2 cellular contexts compared by ENCODE assay signal in the genomic region with DNA sequence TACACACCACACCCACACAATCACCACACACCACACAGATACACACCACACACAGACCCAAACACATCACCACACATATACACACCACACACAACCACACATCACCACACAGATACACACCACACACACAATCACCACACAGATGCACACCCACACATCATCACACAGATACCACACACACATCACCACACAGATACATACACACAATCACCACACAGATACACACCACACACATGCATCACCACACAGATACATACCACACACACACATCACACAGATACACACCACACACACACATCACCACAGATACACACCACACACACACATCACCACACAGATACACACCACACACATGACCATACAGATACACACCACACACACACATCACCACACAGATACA.
TF ChIP-seq lines count a peak whose summit lies in the region.

No MANE protein-coding gene starts in this region.

TF ChIP-seq in HepG2, 621 proteins besides CTCF, POLR2A, EP300 and RAD21 (continues in another document):
- peak; percentile 77 for TF ChIP-seq ZNF282 (IDR thresholded peaks at IDR 0.05; ENCODE audit: partially characterized antibody)
- TF ChIP-seq, protein P1, sequence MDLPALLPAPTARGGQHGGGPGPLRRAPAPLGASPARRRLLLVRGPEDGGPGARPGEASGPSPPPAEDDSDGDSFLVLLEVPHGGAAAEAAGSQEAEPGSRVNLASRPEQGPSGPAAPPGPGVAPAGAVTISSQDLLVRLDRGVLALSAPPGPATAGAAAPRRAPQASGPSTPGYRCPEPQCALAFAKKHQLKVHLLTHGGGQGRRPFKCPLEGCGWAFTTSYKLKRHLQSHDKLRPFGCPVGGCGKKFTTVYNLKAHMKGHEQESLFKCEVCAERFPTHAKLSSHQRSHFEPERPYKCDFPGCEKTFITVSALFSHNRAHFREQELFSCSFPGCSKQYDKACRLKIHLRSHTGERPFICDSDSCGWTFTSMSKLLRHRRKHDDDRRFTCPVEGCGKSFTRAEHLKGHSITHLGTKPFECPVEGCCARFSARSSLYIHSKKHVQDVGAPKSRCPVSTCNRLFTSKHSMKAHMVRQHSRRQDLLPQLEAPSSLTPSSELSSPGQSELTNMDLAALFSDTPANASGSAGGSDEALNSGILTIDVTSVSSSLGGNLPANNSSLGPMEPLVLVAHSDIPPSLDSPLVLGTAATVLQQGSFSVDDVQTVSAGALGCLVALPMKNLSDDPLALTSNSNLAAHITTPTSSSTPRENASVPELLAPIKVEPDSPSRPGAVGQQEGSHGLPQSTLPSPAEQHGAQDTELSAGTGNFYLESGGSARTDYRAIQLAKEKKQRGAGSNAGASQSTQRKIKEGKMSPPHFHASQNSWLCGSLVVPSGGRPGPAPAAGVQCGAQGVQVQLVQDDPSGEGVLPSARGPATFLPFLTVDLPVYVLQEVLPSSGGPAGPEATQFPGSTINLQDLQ (CRISPR knock-in tag; IDR thresholded peaks at IDR 0.05) = no peak
- TF ChIP-seq FOXP1 (IDR thresholded peaks at IDR 0.05) = peak; percentile 22; the same call in 1 of the 2 replicates
- TF ChIP-seq FOXP1 (CRISPR knock-in tag; IDR thresholded peaks at IDR 0.05) = no peak
- TF ChIP-seq ZNF777 (CRISPR knock-in tag; IDR thresholded peaks at IDR 0.05) = no peak
- TF ChIP-seq, protein P2, sequence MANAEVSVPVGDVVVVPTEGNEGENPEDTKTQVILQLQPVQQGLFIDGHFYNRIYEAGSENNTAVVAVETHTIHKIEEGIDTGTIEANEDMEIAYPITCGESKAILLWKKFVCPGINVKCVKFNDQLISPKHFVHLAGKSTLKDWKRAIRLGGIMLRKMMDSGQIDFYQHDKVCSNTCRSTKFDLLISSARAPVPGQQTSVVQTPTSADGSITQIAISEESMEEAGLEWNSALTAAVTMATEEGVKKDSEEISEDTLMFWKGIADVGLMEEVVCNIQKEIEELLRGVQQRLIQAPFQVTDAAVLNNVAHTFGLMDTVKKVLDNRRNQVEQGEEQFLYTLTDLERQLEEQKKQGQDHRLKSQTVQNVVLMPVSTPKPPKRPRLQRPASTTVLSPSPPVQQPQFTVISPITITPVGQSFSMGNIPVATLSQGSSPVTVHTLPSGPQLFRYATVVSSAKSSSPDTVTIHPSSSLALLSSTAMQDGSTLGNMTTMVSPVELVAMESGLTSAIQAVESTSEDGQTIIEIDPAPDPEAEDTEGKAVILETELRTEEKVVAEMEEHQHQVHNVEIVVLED (CRISPR knock-in tag; IDR thresholded peaks at IDR 0.05; ENCODE audit: borderline replicate concordance) = no peak
- TF ChIP-seq ZNF879 (CRISPR knock-in tag; IDR thresholded peaks at IDR 0.05) = no peak
- no peak for TF ChIP-seq ZNF7 (CRISPR knock-in tag; IDR thresholded peaks at IDR 0.05)
- TF ChIP-seq ATF7 (IDR thresholded peaks at IDR 0.05) = 0 out of 2 replicates have a peak, but pooled peaks have one; percentile 3
- TF ChIP-seq ATF7 (CRISPR knock-in tag; IDR thresholded peaks at IDR 0.05) = no peak
- peak; percentile 84; the same call in 1 of the 2 replicates for TF ChIP-seq NBN (conservative IDR thresholded peaks at IDR 0.05)
- TF ChIP-seq TSC22D2 (CRISPR knock-in tag; IDR thresholded peaks at IDR 0.05; ENCODE audit: borderline replicate concordance) = no peak
- no peak for TF ChIP-seq ZNF747 (CRISPR knock-in tag; IDR thresholded peaks at IDR 0.05; ENCODE audit: borderline replicate concordance)
- TF ChIP-seq, protein P3, sequence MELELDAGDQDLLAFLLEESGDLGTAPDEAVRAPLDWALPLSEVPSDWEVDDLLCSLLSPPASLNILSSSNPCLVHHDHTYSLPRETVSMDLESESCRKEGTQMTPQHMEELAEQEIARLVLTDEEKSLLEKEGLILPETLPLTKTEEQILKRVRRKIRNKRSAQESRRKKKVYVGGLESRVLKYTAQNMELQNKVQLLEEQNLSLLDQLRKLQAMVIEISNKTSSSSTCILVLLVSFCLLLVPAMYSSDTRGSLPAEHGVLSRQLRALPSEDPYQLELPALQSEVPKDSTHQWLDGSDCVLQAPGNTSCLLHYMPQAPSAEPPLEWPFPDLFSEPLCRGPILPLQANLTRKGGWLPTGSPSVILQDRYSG (CRISPR knock-in tag; IDR thresholded peaks at IDR 0.05) = no peak
- TF ChIP-seq, protein P4, sequence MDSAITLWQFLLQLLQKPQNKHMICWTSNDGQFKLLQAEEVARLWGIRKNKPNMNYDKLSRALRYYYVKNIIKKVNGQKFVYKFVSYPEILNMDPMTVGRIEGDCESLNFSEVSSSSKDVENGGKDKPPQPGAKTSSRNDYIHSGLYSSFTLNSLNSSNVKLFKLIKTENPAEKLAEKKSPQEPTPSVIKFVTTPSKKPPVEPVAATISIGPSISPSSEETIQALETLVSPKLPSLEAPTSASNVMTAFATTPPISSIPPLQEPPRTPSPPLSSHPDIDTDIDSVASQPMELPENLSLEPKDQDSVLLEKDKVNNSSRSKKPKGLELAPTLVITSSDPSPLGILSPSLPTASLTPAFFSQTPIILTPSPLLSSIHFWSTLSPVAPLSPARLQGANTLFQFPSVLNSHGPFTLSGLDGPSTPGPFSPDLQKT (CRISPR knock-in tag; IDR thresholded peaks at IDR 0.05; ENCODE audit: borderline replicate concordance) = no peak
- TF ChIP-seq, protein P5, sequence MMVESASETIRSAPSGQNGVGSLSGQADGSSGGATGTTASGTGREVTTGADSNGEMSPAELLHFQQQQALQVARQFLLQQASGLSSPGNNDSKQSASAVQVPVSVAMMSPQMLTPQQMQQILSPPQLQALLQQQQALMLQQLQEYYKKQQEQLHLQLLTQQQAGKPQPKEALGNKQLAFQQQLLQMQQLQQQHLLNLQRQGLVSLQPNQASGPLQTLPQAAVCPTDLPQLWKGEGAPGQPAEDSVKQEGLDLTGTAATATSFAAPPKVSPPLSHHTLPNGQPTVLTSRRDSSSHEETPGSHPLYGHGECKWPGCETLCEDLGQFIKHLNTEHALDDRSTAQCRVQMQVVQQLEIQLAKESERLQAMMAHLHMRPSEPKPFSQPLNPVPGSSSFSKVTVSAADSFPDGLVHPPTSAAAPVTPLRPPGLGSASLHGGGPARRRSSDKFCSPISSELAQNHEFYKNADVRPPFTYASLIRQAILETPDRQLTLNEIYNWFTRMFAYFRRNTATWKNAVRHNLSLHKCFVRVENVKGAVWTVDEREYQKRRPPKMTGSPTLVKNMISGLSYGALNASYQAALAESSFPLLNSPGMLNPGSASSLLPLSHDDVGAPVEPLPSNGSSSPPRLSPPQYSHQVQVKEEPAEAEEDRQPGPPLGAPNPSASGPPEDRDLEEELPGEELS (CRISPR knock-in tag; IDR thresholded peaks at IDR 0.05) = no peak

TF ChIP-seq in GM12878, 131 proteins besides CTCF, POLR2A, EP300 and RAD21:
- TF ChIP-seq MYC (IDR thresholded peaks at IDR 0.05; ENCODE audit: insufficient read depth, insufficient read length, insufficient replicate concordance, low read length, severe bottlenecking) = no peak
- TF ChIP-seq NR2C2 (IDR thresholded peaks at IDR 0.05; ENCODE audit: borderline replicate concordance, control insufficient read depth, insufficient read length, low read depth) = peak; percentile 17
- no peak for TF ChIP-seq CREM (IDR thresholded peaks at IDR 0.05; ENCODE audit: low read depth)
- no peak for TF ChIP-seq MEF2B (IDR thresholded peaks at IDR 0.05; ENCODE audit: partially characterized antibody, poor library complexity, severe bottlenecking)
- no peak for TF ChIP-seq ASH2L (IDR thresholded peaks at IDR 0.05; ENCODE audit: borderline replicate concordance, low read depth)
